8 cellular contexts compared by ENCODE assay signal in genomic region chr1:41242645-41243171, GRCh38.
DNase-seq lines count a peak whose midpoint lies in the region; ATAC-seq and TF ChIP-seq lines count a peak whose summit lies in the region.

No MANE protein-coding gene starts in this region.

- peak overlapping the region; percentile 75 for H3K27ac ChIP-seq in DOHH2 (ENCODE audit: low read depth, low read length)
- H3K27ac ChIP-seq in HEK293 (ENCODE audit: extremely low read depth, low read depth, low read length) = peak overlapping the region; percentile 82
- H3K27ac ChIP-seq in rectal smooth muscle tissue (ENCODE audit: low read depth, low read length) = peak overlapping the region; percentile 93

- peak; percentile 12 for DNase-seq in SW480 (ENCODE audit: low spot score)
- DNase-seq in fibroblast of pulmonary artery (ENCODE audit: low read depth) = no peak
- no peak for DNase-seq in activated CD4-positive, alpha-beta T cell treated with anti-CD3 and anti-CD28 coated beads for 48 hours

- CTCF ChIA-PET in HEK293 (lab: Yijun Ruan, JAX) = interaction anchor here (1.4 to 1.9 kb wide), 2 partner anchors 13 to 40 kb away, joined by 5 to 6 read pairs; no protein-coding TSS in a partner anchor

- H3K9me3 ChIP-seq in DOHH2 (ENCODE audit: control insufficient read depth, insufficient read depth, low read length) (no peaks in the 10 kb centered on the region), HEK293 (ENCODE audit: control insufficient read depth, insufficient read depth, low read depth, low read length) (no peaks in the 10 kb centered on the region)

- no peaks in the 10 kb centered on the region for H3K9me2 ChIP-seq in DOHH2 (replicated peaks; ENCODE audit: control insufficient read depth, low read length)

- H3K27me3 ChIP-seq in DOHH2 (ENCODE audit: control insufficient read depth, low read length) = no peaks in the 10 kb centered on the region
- no peaks in the 10 kb centered on the region for H3K27me3 ChIP-seq in rectal smooth muscle tissue (ENCODE audit: control insufficient read depth, insufficient read depth, low read length)

- TF ChIP-seq CTCF in DOHH2 (IDR thresholded peaks at IDR 0.05; ENCODE audit: low read depth, low read length, poor library complexity, severe bottlenecking) (no peak), HEK293 (tag by site-specific recombination; IDR thresholded peaks at IDR 0.05) (no peak), fibroblast of pulmonary artery (IDR thresholded peaks at IDR 0.05; ENCODE audit: low read length, missing control alignments) (no peak)

- H3K9ac ChIP-seq in rectal smooth muscle tissue (ENCODE audit: low read length) = peak overlapping the region; percentile 64

- H3F3A ChIP-seq in DOHH2 (ENCODE audit: control insufficient read depth, insufficient read depth) = peaks cover 8% of the 10 kb centered on the region; the same call in 1 of the 2 replicates

- H3K36me3 ChIP-seq in DOHH2 (ENCODE audit: control insufficient read depth, low read length) (peaks cover 15% of the 10 kb centered on the region), HEK293 (ENCODE audit: control insufficient read depth in 2 of 2, insufficient read depth in 1 of 2, low read length in 2 of 2) (no peaks in the 10 kb centered on the region), rectal smooth muscle tissue (ENCODE audit: control insufficient read depth, insufficient read depth, low read length) (no peaks in the 10 kb centered on the region)

- H4K20me1 ChIP-seq in DOHH2 (ENCODE audit: control insufficient read depth, insufficient read depth, low read depth, low read length) = peaks cover 14% of the 10 kb centered on the region

- ATAC-seq in HG02642 (IDR thresholded peaks at IDR 0.05; ENCODE audit: poor library complexity, unreplicated experiment) (no peak), HG03135 (IDR thresholded peaks at IDR 0.05; ENCODE audit: unreplicated experiment) (no peak)

- POLR2A ChIA-PET in HEK293 (lab: Yijun Ruan, JAX) = no interaction called here

- H3K4me1 ChIP-seq in DOHH2 (ENCODE audit: control insufficient read depth, low read length) = peaks cover 65% of the 10 kb centered on the region
- H3K4me1 ChIP-seq in HEK293 (ENCODE audit: control insufficient read depth, insufficient read depth, low read length) = peaks cover 9% of the 10 kb centered on the region
- H3K4me1 ChIP-seq in rectal smooth muscle tissue (ENCODE audit: control insufficient read depth, insufficient read depth, low read length) = peaks cover 13% of the 10 kb centered on the region

- H3K4me3 ChIP-seq in DOHH2 (ENCODE audit: low read length) (peak overlapping the region; percentile 86), HEK293 (ENCODE audit: low read depth, low read length) (peak overlapping the region; percentile 54), fibroblast of pulmonary artery (replicated peaks; ENCODE audit: low read depth, low read length) (peak overlapping the region; percentile 65), rectal smooth muscle tissue (ENCODE audit: low read length) (peak overlapping the region; percentile 67)

- peaks cover 56% of the 10 kb centered on the region for H3K79me2 ChIP-seq in DOHH2 (ENCODE audit: control insufficient read depth, low read length)

- H3K4me2 ChIP-seq in DOHH2 (ENCODE audit: low read length) = peak overlapping the region; percentile 89

TF ChIP-seq in HEK293, 187 proteins besides CTCF, POLR2A, EP300 and RAD21:
- TF ChIP-seq ZBTB48 (tag by site-specific recombination; IDR thresholded peaks at IDR 0.05) = peak; percentile 93
- TF ChIP-seq ZIC2 (tag by site-specific recombination; IDR thresholded peaks at IDR 0.05) = peak; percentile 43; the same call in 1 of the 2 replicates
- 0 out of 2 replicates have a peak, but pooled peaks have one; percentile 10 for TF ChIP-seq ZNF24 (tag by site-specific recombination; IDR thresholded peaks at IDR 0.05)
- peak; percentile 17 for TF ChIP-seq SETDB1 (IDR thresholded peaks at IDR 0.05; ENCODE audit: insufficient read length, low read length)
- 0 out of 2 replicates have a peak, but pooled peaks have one; percentile 7 for TF ChIP-seq ZNF335 (tag by site-specific recombination; conservative IDR thresholded peaks at IDR 0.05)
- TF ChIP-seq ZBTB8A (tag by site-specific recombination; IDR thresholded peaks at IDR 0.05) = peak; percentile 12; the same call in 1 of the 2 replicates
- TF ChIP-seq ZNF548 (tag by site-specific recombination; IDR thresholded peaks at IDR 0.05) = no peak
- no peak for TF ChIP-seq ZNF132 (tag by site-specific recombination; IDR thresholded peaks at IDR 0.05; ENCODE audit: borderline replicate concordance)
- peak; percentile 48; the same call in 1 of the 2 replicates for TF ChIP-seq SP7 (tag by site-specific recombination; IDR thresholded peaks at IDR 0.05)
